Comparison of ENCODE assay signal across 1 cellular context in genomic region chr9:14780251-14780650, GRCh38.
TF ChIP-seq lines count a peak whose summit lies in the region.

No MANE protein-coding gene starts in this region.

TF ChIP-seq in K562, 482 proteins besides CTCF, POLR2A, EP300 and RAD21:
- TF ChIP-seq HINFP (tag; conservative IDR thresholded peaks at IDR 0.05; ENCODE audit: low read depth) (no peak), ZC3H8 (IDR thresholded peaks at IDR 0.05) (no peak), SMARCA5 (IDR thresholded peaks at IDR 0.05) (no peak), ZNF124 (CRISPR knock-in tag; IDR thresholded peaks at IDR 0.05) (no peak), DNMT1 (IDR thresholded peaks at IDR 0.05) (no peak), HDAC2 (IDR thresholded peaks at IDR 0.05) (no peak), ZNF239 (CRISPR knock-in tag; IDR thresholded peaks at IDR 0.05) (no peak), ZNF263 (CRISPR knock-in tag; IDR thresholded peaks at IDR 0.05; ENCODE audit: borderline replicate concordance) (no peak), NELFE (IDR thresholded peaks at IDR 0.05; ENCODE audit: insufficient read depth, insufficient read length) (no peak), TBL1XR1 (IDR thresholded peaks at IDR 0.05; ENCODE audit: low read length in 2 of 2) (no peak), ZFP91 (CRISPR knock-in tag; IDR thresholded peaks at IDR 0.05) (no peak), ARHGAP35 (IDR thresholded peaks at IDR 0.05; ENCODE audit: partially characterized antibody) (no peak), ZHX1 (conservative IDR thresholded peaks at IDR 0.05; ENCODE audit: low read length) (no peak), NFIC (IDR thresholded peaks at IDR 0.05) (no peak), NCOA1 (IDR thresholded peaks at IDR 0.05; ENCODE audit: low read depth) (no peak), RFX7 (CRISPR knock-in tag; IDR thresholded peaks at IDR 0.05) (no peak), SMAD1 (IDR thresholded peaks at IDR 0.05; ENCODE audit: low read depth, low read length, partially characterized antibody) (no peak), ZNF717 (CRISPR knock-in tag; IDR thresholded peaks at IDR 0.05) (no peak), TAF7 (tag; IDR thresholded peaks at IDR 0.05) (no peak), ZNF318 (IDR thresholded peaks at IDR 0.05; ENCODE audit: borderline replicate concordance in 1 of 2, low read depth in 1 of 2) (no peak)
